Comparison of ENCODE assay signal across 8 cellular contexts in genomic region chr1:159936284-159936904, GRCh38. TPM values are rescaled to one million over a fixed set of nuclear protein-coding genes. Genes with fewer than 3 reads are reported as not detected.
A peak's percentile ranks its signal among the peaks of the same experiment; 100 is the strongest.
DNase-seq lines count a peak whose midpoint lies in the region; ATAC-seq and TF ChIP-seq lines count a peak whose summit lies in the region.

No MANE protein-coding gene starts in this region.

- TF ChIP-seq CTCF in AG09309 (IDR thresholded peaks at IDR 0.05; ENCODE audit: control insufficient read depth, insufficient read depth, low read depth, low read length, missing control alignments) (peak; percentile 99), activated B cell treated with CpG ODN at 0.5 μM for 24 hours (IDR thresholded peaks at IDR 0.05) (peak; percentile 91), cardiac fibroblast (IDR thresholded peaks at IDR 0.05; ENCODE audit: low read depth, low read length) (peak; percentile 95)

- POLR2A ChIA-PET in activated B cell treated with CpG ODN at 0.5 μM for 24 hours (lab: Charles Lee) = interaction anchor here (0.8 to 1.5 kb wide), 2 partner anchors 12 to 13 kb away, joined by 3 to 4 read pairs; no protein-coding TSS in a partner anchor

- H3K27ac Mint-ChIP-seq in activated B cell treated with CpG ODN at 0.5 μM for 24 hours = no peak overlapping the region

- no peak for DNase-seq in AG09309 (ENCODE audit: low read depth)
- DNase-seq in GM19238 (ENCODE audit: insufficient read length, low spot score) = peak; percentile 81
- DNase-seq in NCI-H1694 (lab: John Stamatoyannopoulos, UW) = peak; percentile 57
- peak; percentile 86 for DNase-seq in activated B cell treated with CpG ODN at 0.5 μM for 24 hours
- DNase-seq in cardiac fibroblast (ENCODE audit: low read depth in 2 of 2) = peak; percentile 57 to 64
- peak; percentile 64 to 89 for DNase-seq in left colon
- peak; percentile 54 to 90 (median 64) for DNase-seq in stimulated activated CD4-positive, alpha-beta T cell treated with anti-CD3 and anti-CD28 coated beads, TNF-alpha, amount 100 ng/mL, for 1 hour (ENCODE audit: low read depth in 3 of 3, low spot score in 1 of 3)

- peak overlapping the region; percentile 25 for H3K4me3 Mint-ChIP-seq in activated B cell treated with CpG ODN at 0.5 μM for 24 hours

- H3K4me3 ChIP-seq in AG09309 (ENCODE audit: control insufficient read depth, low read depth, low read length) (no peak overlapping the region), cardiac fibroblast (replicated peaks in 1 of 2; ENCODE audit: low read depth in 2 of 2, low read length in 2 of 2) (no peak overlapping the region)

- CTCF ChIA-PET in activated B cell treated with CpG ODN at 0.5 μM for 24 hours (lab: Charles Lee) = interaction anchor here (1.6 to 7.6 kb wide), 2 partner anchors 29 to 70 kb away, joined by 3 to 76 read pairs; no protein-coding TSS in a partner anchor

- ATAC-seq in activated B cell treated with CpG ODN at 0.5 μM for 24 hours (ENCODE audit: low read depth) (peak; percentile 89), left colon (peak; percentile 79), GM19397 (IDR thresholded peaks at IDR 0.05; ENCODE audit: unreplicated experiment) (no peak)

- no peaks in the 10 kb centered on the region for H3K36me3 Mint-ChIP-seq in activated B cell treated with CpG ODN at 0.5 μM for 24 hours (ENCODE audit: low read depth)

- H3K27me3 Mint-ChIP-seq in activated B cell treated with CpG ODN at 0.5 μM for 24 hours = peaks cover 4% of the 10 kb centered on the region

- H3K9me3 Mint-ChIP-seq in activated B cell treated with CpG ODN at 0.5 μM for 24 hours = no peaks in the 10 kb centered on the region

- intact Hi-C loops in activated B cell treated with CpG ODN at 0.5 μM for 24 hours (cut with micrococcal nuclease) = loop anchor here (1.0 to 2.0 kb wide), 5 partner anchors 16 to 440 kb away; no protein-coding TSS in a partner anchor
- intact Hi-C loops in left colon (cut with DNase I, micrococcal nuclease) = loop anchor here (2.0 to 5.0 kb wide), 2 partner anchors 70 to 71 kb away; no protein-coding TSS in a partner anchor

- H3K4me1 Mint-ChIP-seq in activated B cell treated with CpG ODN at 0.5 μM for 24 hours = peaks cover 47% of the 10 kb centered on the region

RNA-seq across cellular contexts. Expression of gene IGSF9, which starts 9.0 kb away (rescaled TPM):
- total RNA-seq in activated B cell treated with CpG ODN at 0.5 μM for 24 hours = not detected in 2 replicates
- 10 to 100 TPM; 31.5 to 46.3 TPM for total RNA-seq in left colon

RNA-seq across cellular contexts. Expression of gene TAGLN2, which starts 11.1 kb away (rescaled TPM):
- total RNA-seq in activated B cell treated with CpG ODN at 0.5 μM for 24 hours (327 and 364 TPM in 2 replicates), left colon (100 to 1,000 TPM; 268 to 291 TPM)

RNA-seq across cellular contexts. Expression of gene SLAMF9, which starts 17.6 kb away (rescaled TPM):
- total RNA-seq in activated B cell treated with CpG ODN at 0.5 μM for 24 hours (not detected in 2 replicates), left colon (not detected)

RNA-seq across cellular contexts. Expression of gene CFAP45, which starts 36.4 kb away (rescaled TPM):
- 1.2 and 1.8 TPM in 2 replicates for total RNA-seq in activated B cell treated with CpG ODN at 0.5 μM for 24 hours
- under 1 TPM; 0.31 to 0.34 TPM for total RNA-seq in left colon

Comparison
In these comparisons a context has a peak if more than half of its experiments do, and no peak if none do; other contexts are left out.
1. RNA of gene IGSF9, which starts 9.0 kb away (total RNA-seq): 31.5 to 46.3 TPM in left colon; not detected in activated B cell treated with CpG ODN at 0.5 μM for 24 hours; every median in the first group is over 10 times any median in the second.
2. Peak in every context shown above with its lines, with median percentiles within 50 percentile points of each other: CTCF ChIP-seq.